In genomic region chr5:161783297-161783696, GRCh38 we compare ENCODE assay signal across 34 cellular contexts.
"Had no signal": no experiment of that assay in that cellular context is flagged by ENCODE, and none has a peak within 500 bp of the region (broad histone marks: within the 10 kb centered on the region; RNA-seq: fewer than 3 reads in every experiment).

No MANE protein-coding gene starts in this region.

- H3K36me3 ChIP-seq: ascending aorta, cardiac muscle cell had no signal

- H3K4me3 ChIP-seq: ascending aorta, cardiac muscle cell had no signal

- H3K9me3 ChIP-seq: ascending aorta had no signal

- DNase-seq: activated B cell treated with CpG ODN at 0.5 μM for 24 hours; activated CD4-positive, alpha-beta memory T cell treated with anti-CD3 and anti-CD28 coated beads for 36 hours; activated CD4-positive, alpha-beta T cell treated with anti-CD3 and anti-CD28 coated beads for 4 hours; activated CD4-positive, alpha-beta T cell treated with anti-CD3 and anti-CD28 coated beads, Interleukin-2, amount 10 ng/mL, durations not matched to agents 24 days and 14 days; activated CD4-positive, alpha-beta T cell treated with anti-CD3 and anti-CD28 coated beads, Interleukin-2, amount 50 U/mL, for 1 hour; activated CD4-positive, alpha-beta T cell treated with anti-CD3 and anti-CD28 coated beads, Interleukin-2, amount 50 U/mL, for 4 hours; activated CD4-positive, CD25-positive, alpha-beta regulatory T cell treated with anti-CD3 and anti-CD28 coated beads, Interleukin-2, amount 50 U/mL, for 72 hours; activated CD8-positive, alpha-beta memory T cell treated with anti-CD3 and anti-CD28 coated beads, Interleukin-2, amount 50 U/mL, for 4 hours; activated CD8-positive, alpha-beta T cell treated with anti-CD3 and anti-CD28 coated beads for 36 hours; activated effector memory CD4-positive, alpha-beta T cell treated with anti-CD3 and anti-CD28 coated beads, Interleukin-2, amount 50 U/mL, for 16 hours; activated gamma-delta T cell treated with Interleukin-2 at 50 U/mL for 16 hours; activated naive CD4-positive, alpha-beta T cell; activated naive CD4-positive, alpha-beta T cell treated with anti-CD3 and anti-CD28 coated beads for 36 hours; activated naive CD4-positive, alpha-beta T cell treated with anti-CD3 and anti-CD28 coated beads, Interleukin-2, amount 50 U/mL, for 16 hours; activated naive CD8-positive, alpha-beta T cell treated with anti-CD3 and anti-CD28 coated beads, Interleukin-2, amount 10 ng/mL, durations not matched to agents 7 days and 5 days; activated naive CD8-positive, alpha-beta T cell treated with anti-CD3 and anti-CD28 coated beads, Interleukin-2, amount 50 U/mL, for 24 hours; activated T-cell treated with anti-CD3 and anti-CD28 coated beads for 4 hours; activated T-cell treated with anti-CD3 and anti-CD28 coated beads, Interleukin-2, amount 50 U/mL, for 1 hour; activated T-cell treated with anti-CD3 and anti-CD28 coated beads, Interleukin-2, amount 50 U/mL, for 4 hours; activated T-cell treated with anti-CD3 and anti-CD28 coated beads, Interleukin-2, amount 50 U/mL, for 72 hours; amygdala; anterior cingulate cortex; caudate nucleus; cerebellar nuclear complex; T-helper 1 cell; T-helper 2 cell; T-helper 9 cell had no signal

- H3K27ac ChIP-seq: ascending aorta, cardiac muscle cell, VCaP had no signal

- ATAC-seq: activated CD8-positive, alpha-beta T cell treated with anti-CD3 and anti-CD28 coated beads for 36 hours; activated naive CD4-positive, alpha-beta T cell treated with anti-CD3 and anti-CD28 coated beads, Interleukin-2, amount 50 U/mL, for 72 hours; activated naive CD8-positive, alpha-beta T cell treated with anti-CD3 and anti-CD28 coated beads, Interleukin-2, amount 50 U/mL, for 24 hours; activated T-cell treated with anti-CD3 and anti-CD28 coated beads, Interleukin-2, amount 50 U/mL, for 4 hours; activated T-cell treated with anti-CD3 and anti-CD28 coated beads, Interleukin-2, amount 50 U/mL, for 72 hours; activated T-helper 17 cell treated with anti-CD3 and anti-CD28 coated beads, Interleukin-2, amount 50 U/mL, for 72 hours had no signal

- H3K4me1 ChIP-seq: ascending aorta had no signal

- FAIRE-seq: bronchial epithelial cell, TTC549 had no signal

- H3K27me3 ChIP-seq: ascending aorta, cardiac muscle cell had no signal
